1 cellular context compared by ENCODE assay signal in the genomic region with DNA sequence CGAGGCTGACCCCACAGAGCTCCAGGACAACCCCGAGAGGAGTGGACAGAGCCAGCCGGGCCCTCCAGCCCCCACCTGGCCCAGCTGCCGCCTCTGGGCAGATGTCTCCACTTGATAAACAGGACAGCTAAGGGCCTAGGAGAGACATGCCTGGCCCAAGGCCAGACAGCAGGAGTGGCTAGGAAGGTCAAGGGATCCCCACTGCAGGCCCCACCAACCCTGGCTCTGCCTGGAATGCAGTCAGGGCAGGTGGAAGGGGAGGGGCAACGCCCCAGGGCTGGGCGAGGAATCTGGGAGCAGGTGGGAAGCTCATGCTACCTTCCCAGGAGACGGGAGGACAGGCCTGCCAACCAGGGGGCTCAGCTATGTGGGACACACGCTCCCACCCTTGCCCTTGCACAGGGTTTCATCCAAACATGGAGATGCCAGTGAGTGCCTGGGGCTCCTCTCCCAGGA.
TF ChIP-seq lines count a peak whose summit lies in the region.

No MANE protein-coding gene starts in this region.

TF ChIP-seq in GM23338, 12 proteins besides CTCF, POLR2A, EP300 and RAD21 (continued from another document):
- TF ChIP-seq ZNF462 (CRISPR knock-in tag; IDR thresholded peaks at IDR 0.05): no peak
- no peak for TF ChIP-seq STAT1 (IDR thresholded peaks at IDR 0.05; ENCODE audit: unreplicated experiment)
